16 cellular contexts compared by ENCODE assay signal in the genomic region with DNA sequence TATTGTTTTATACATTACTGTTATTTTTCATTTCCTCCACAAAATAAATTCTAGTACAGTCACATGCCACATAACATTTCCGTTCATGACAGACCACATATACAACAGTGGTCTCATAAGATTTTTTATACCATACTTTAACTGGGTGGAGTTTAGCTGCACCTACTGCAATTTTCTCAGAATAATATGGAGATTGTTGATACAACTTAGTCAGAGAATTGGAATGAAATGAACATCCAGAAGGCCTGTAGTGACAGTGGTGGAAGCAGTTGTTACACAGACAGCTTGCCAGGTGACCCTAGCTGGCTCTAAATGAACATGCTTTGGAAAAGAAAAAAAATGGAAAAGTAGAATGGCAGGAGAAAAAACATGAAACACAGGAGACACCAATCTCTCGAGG.
DNase-seq lines count a peak whose midpoint lies in the region; ATAC-seq, FAIRE-seq and TF ChIP-seq lines count a peak whose summit lies in the region.
"Had no signal": no experiment of that assay in that cellular context is flagged by ENCODE, and none has a peak within 500 bp of the region (broad histone marks: within the 10 kb centered on the region; RNA-seq: fewer than 3 reads in every experiment).

No MANE protein-coding gene starts in this region.

- H3K9me3 Mint-ChIP-seq in effector memory CD8-positive, alpha-beta T cell: peaks cover 2 to 3% of the 10 kb centered on the region in 2 donors
- H3K9me3 Mint-ChIP-seq in activated T-cell treated with anti-CD3 and anti-CD28 coated beads, Interleukin-2, amount 50 U/mL, for 4 hours: peaks cover 5% of the 10 kb centered on the region

- ATAC-seq in effector memory CD8-positive, alpha-beta T cell (replicated peaks): no peak
- no peak for ATAC-seq in activated T-cell treated with anti-CD3 and anti-CD28 coated beads, Interleukin-2, amount 50 U/mL, for 4 hours
- ATAC-seq: activated T-cell treated with anti-CD3 and anti-CD28 coated beads, Interleukin-2, amount 50 U/mL, for 72 hours; left colon had no signal

- no peaks in the 10 kb centered on the region for H3K27me3 ChIP-seq in muscle layer of duodenum (ENCODE audit: low read depth, low read length)

- H3K27me3 Mint-ChIP-seq in effector memory CD8-positive, alpha-beta T cell: no peaks in the 10 kb centered on the region
- peaks cover 10% of the 10 kb centered on the region for H3K27me3 Mint-ChIP-seq in activated T-cell treated with anti-CD3 and anti-CD28 coated beads, Interleukin-2, amount 50 U/mL, for 4 hours (ENCODE audit: low read depth)

- peaks cover 0 to 5% of the 10 kb centered on the region in 2 donors for H3K4me1 Mint-ChIP-seq in effector memory CD8-positive, alpha-beta T cell (ENCODE audit: low read depth in 2 of 2)
- peaks cover 2% of the 10 kb centered on the region for H3K4me1 Mint-ChIP-seq in activated T-cell treated with anti-CD3 and anti-CD28 coated beads, Interleukin-2, amount 50 U/mL, for 4 hours (ENCODE audit: low read depth)

- H3K27ac ChIP-seq in muscle layer of duodenum (ENCODE audit: low read length): peak overlapping the region; percentile 16
- H3K27ac ChIP-seq: coronary artery had no signal

- no peaks in the 10 kb centered on the region for H3K4me1 ChIP-seq in muscle layer of duodenum (ENCODE audit: control insufficient read depth in 1 of 2, insufficient read depth in 2 of 2, low read length in 2 of 2)

- no peaks in the 10 kb centered on the region for H3K36me3 ChIP-seq in muscle layer of duodenum (ENCODE audit: control insufficient read depth in 1 of 2, insufficient read depth in 2 of 2, low read length in 2 of 2)

- no peak for TF ChIP-seq CTCF in AG10803 (conservative IDR thresholded peaks at IDR 0.05; ENCODE audit: low read length)
- no peak for TF ChIP-seq CTCF in cardiac fibroblast (IDR thresholded peaks at IDR 0.05; ENCODE audit: low read depth, low read length)

- no peaks in the 10 kb centered on the region for H3K9me3 ChIP-seq in muscle layer of duodenum (ENCODE audit: control insufficient read depth in 1 of 2, low read length in 2 of 2)

- no peak overlapping the region for H3K27ac Mint-ChIP-seq in effector memory CD8-positive, alpha-beta T cell
- H3K27ac Mint-ChIP-seq: activated T-cell treated with anti-CD3 and anti-CD28 coated beads, Interleukin-2, amount 50 U/mL, for 72 hours; stimulated activated naive CD8-positive, alpha-beta T cell treated with anti-CD3 and anti-CD28 coated beads, Interleukin-15, Interleukin-2, amounts not matched to agents 100 ng/mL and 50 ng/mL, for 24 hours had no signal

- no peak for FAIRE-seq in HTR-8/SVneo (lab: Jason Lieb, UNC)
- FAIRE-seq: D721Med had no signal

- DNase-seq in AG10803 (ENCODE audit: low read depth) (peak; percentile 68), HTR-8/SVneo (ENCODE audit: insufficient read length, low spot score) (peak; percentile 11), cardiac fibroblast (ENCODE audit: low read depth in 2 of 2) (peak; percentile 8 to 88), T-helper 1 cell (no peak), DMS79 treated with DMSO at 0.1 percent for 48 hours (lab: John Stamatoyannopoulos, UW) (no peak)
- DNase-seq in effector memory CD8-positive, alpha-beta T cell: no peak
- DNase-seq in activated T-cell treated with anti-CD3 and anti-CD28 coated beads, Interleukin-2, amount 50 U/mL, for 4 hours: no peak
- DNase-seq: activated CD4-positive, alpha-beta T cell treated with anti-CD3 and anti-CD28 coated beads, Interleukin-2, amount 50 U/mL, for 48 hours; activated T-cell treated with anti-CD3 and anti-CD28 coated beads, Interleukin-2, amount 50 U/mL, for 72 hours; left colon; NCI-H187; NCI-H510A treated with DMSO at 0.1 percent for 48 hours had no signal

- H3K4me3 ChIP-seq in AG10803 (ENCODE audit: low read length): no peak overlapping the region
- H3K4me3 ChIP-seq in cardiac fibroblast (replicated peaks in 1 of 2; ENCODE audit: low read depth in 2 of 2, low read length in 2 of 2): no peak overlapping the region
- H3K4me3 ChIP-seq in muscle layer of duodenum (ENCODE audit: low read depth in 1 of 2, low read length in 2 of 2): no peak overlapping the region
- H3K4me3 ChIP-seq: coronary artery had no signal

- H3K4me3 Mint-ChIP-seq in effector memory CD8-positive, alpha-beta T cell: no peak overlapping the region
- H3K4me3 Mint-ChIP-seq in activated T-cell treated with anti-CD3 and anti-CD28 coated beads, Interleukin-2, amount 50 U/mL, for 4 hours: no peak overlapping the region
- H3K4me3 Mint-ChIP-seq: activated T-cell treated with anti-CD3 and anti-CD28 coated beads, Interleukin-2, amount 50 U/mL, for 72 hours; stimulated activated naive CD8-positive, alpha-beta T cell treated with anti-CD3 and anti-CD28 coated beads, Interleukin-15, Interleukin-2, amounts not matched to agents 100 ng/mL and 50 ng/mL, for 24 hours had no signal

- peaks cover 3% of the 10 kb centered on the region for H3K36me3 Mint-ChIP-seq in effector memory CD8-positive, alpha-beta T cell (ENCODE audit: insufficient read depth)
- H3K36me3 Mint-ChIP-seq in activated T-cell treated with anti-CD3 and anti-CD28 coated beads, Interleukin-2, amount 50 U/mL, for 4 hours (ENCODE audit: insufficient read depth): no peaks in the 10 kb centered on the region

Comparison
In these comparisons a context has a peak if more than half of its experiments do, and no peak if none do; other contexts are left out.
1. DNase-seq: peak in AG10803 (single experiment), HTR-8/SVneo (single experiment) and cardiac fibroblast (2 of 2); none in effector memory CD8-positive, alpha-beta T cell (0 of 3), T-helper 1 cell (0 of 5), DMS79 treated with DMSO at 0.1 percent for 48 hours (single experiment) and activated T-cell treated with anti-CD3 and anti-CD28 coated beads, Interleukin-2, amount 50 U/mL, for 4 hours (single experiment).